In genomic region chr1:247127519-247128282, GRCh38 we compare ENCODE assay signal across 7 cellular contexts. TPM values are rescaled to one million over a fixed set of nuclear protein-coding genes. Genes with fewer than 3 reads are reported as not detected.
DNase-seq lines count a peak whose midpoint lies in the region; ATAC-seq and TF ChIP-seq lines count a peak whose summit lies in the region.
"Not testable (repeated sequence)": the region's sequence is repeated elsewhere in the genome, so short reads cannot be mapped to it uniquely, and the experiment has no call there.

No MANE protein-coding gene starts in this region.

- not testable (repeated sequence) for H3K27me3 ChIP-seq in KMS-11 (ENCODE audit: insufficient read depth, low read depth); SU-DHL-6 (ENCODE audit: low read length); endodermal cell (ENCODE audit: control insufficient read depth, insufficient read depth, low read length, poor library complexity, severe bottlenecking); left lung

- H3K36me3 ChIP-seq in KMS-11 (ENCODE audit: insufficient read depth) = not testable (repeated sequence)
- H3K36me3 ChIP-seq in SU-DHL-6 (ENCODE audit: low read length) (peaks cover 14% of the 10 kb centered on the region; the same call in 1 of the 2 replicates), endodermal cell (ENCODE audit: control insufficient read depth, insufficient read depth, low read length) (peaks cover 16% of the 10 kb centered on the region), left lung (peaks cover 0 to 26% of the 10 kb centered on the region in 2 donors)

- not testable (repeated sequence) for H3K4me1 Mint-ChIP-seq in activated naive CD4-positive, alpha-beta T cell treated with anti-CD3 and anti-CD28 coated beads, Interleukin-2, amount 10 ng/mL, durations not matched to agents 7 days and 5 days; endodermal cell; progenitor cell of endocrine pancreas (ENCODE audit: low read depth)

- peak; percentile 12 for DNase-seq in ELF-1 (ENCODE audit: low read depth, low spot score)
- not testable (repeated sequence) for DNase-seq in activated naive CD4-positive, alpha-beta T cell treated with anti-CD3 and anti-CD28 coated beads, Interleukin-2, amount 10 ng/mL, durations not matched to agents 7 days and 5 days; endodermal cell; left lung; progenitor cell of endocrine pancreas (ENCODE audit: low spot score, unreplicated experiment)

- not testable (repeated sequence) for H3K9ac ChIP-seq in KMS-11
- H3K9ac ChIP-seq in SU-DHL-6 (ENCODE audit: low read length) (peak overlapping the region; percentile 40), endodermal cell (ENCODE audit: extremely low read depth, low read length, poor library complexity, severe bottlenecking) (peak overlapping the region; percentile 2)

- H3K27ac Mint-ChIP-seq in activated naive CD4-positive, alpha-beta T cell treated with anti-CD3 and anti-CD28 coated beads, Interleukin-2, amount 10 ng/mL, durations not matched to agents 7 days and 5 days = peak overlapping the region; percentile 88
- H3K27ac Mint-ChIP-seq in endodermal cell = peak overlapping the region; percentile 47
- H3K27ac Mint-ChIP-seq in progenitor cell of endocrine pancreas = peak overlapping the region; percentile 94

- peak overlapping the region; percentile 36; the same call in 1 of the 2 replicates for H3K4me2 ChIP-seq in KMS-11
- peak overlapping the region; percentile 77 for H3K4me2 ChIP-seq in SU-DHL-6 (ENCODE audit: low read depth, low read length, poor library complexity, severe bottlenecking)

- CTCF ChIA-PET in activated naive CD4-positive, alpha-beta T cell treated with anti-CD3 and anti-CD28 coated beads, Interleukin-2, amount 10 ng/mL, durations not matched to agents 7 days and 5 days (lab: Charles Lee) = interaction anchor here (0.8 kb wide), 1 partner anchor 37 kb away, joined by 3 read pairs; no protein-coding TSS in a partner anchor

- not testable (repeated sequence) for H3K4me3 ChIP-seq in KMS-11 (IDR thresholded peaks at IDR 0.05; ENCODE audit: insufficient read depth, low read depth, low read length)
- H3K4me3 ChIP-seq in SU-DHL-6 (ENCODE audit: insufficient read depth, low read length, poor library complexity, severe bottlenecking) = peak overlapping the region; percentile 57
- peak overlapping the region; percentile 82 for H3K4me3 ChIP-seq in endodermal cell (ENCODE audit: low read length)
- H3K4me3 ChIP-seq in left lung = peak overlapping the region in 1 of 2 donors; percentile 24

- H3K9me2 ChIP-seq in SU-DHL-6 (replicated peaks; ENCODE audit: insufficient read depth, low read length) = not testable (repeated sequence)

- not testable (repeated sequence) for H3K27me3 Mint-ChIP-seq in activated naive CD4-positive, alpha-beta T cell treated with anti-CD3 and anti-CD28 coated beads, Interleukin-2, amount 10 ng/mL, durations not matched to agents 7 days and 5 days; endodermal cell (ENCODE audit: insufficient read depth); progenitor cell of endocrine pancreas

- not testable (repeated sequence) for H3K27ac ChIP-seq in KMS-11; SU-DHL-6 (ENCODE audit: low read depth, low read length); endodermal cell (ENCODE audit: low read depth, low read length)
- peak overlapping the region; percentile 39 to 50 for H3K27ac ChIP-seq in left lung

- whole genome bisulfite sequencing in endodermal cell (ENCODE audit: insufficient coverage in 1 of 2, insufficient read length in 1 of 2), 2 experiments = 25 to 40% methylated on average over 2 to 13 of the region's 18 CpGs

- H4K20me1 ChIP-seq in KMS-11 (ENCODE audit: insufficient read depth); SU-DHL-6 (ENCODE audit: low read depth, low read length): not testable (repeated sequence)

- intact Hi-C loops in left lung (cut with DNase I) = not testable (repeated sequence)

- peaks cover 22% of the 10 kb centered on the region for H3K9me3 Mint-ChIP-seq in activated naive CD4-positive, alpha-beta T cell treated with anti-CD3 and anti-CD28 coated beads, Interleukin-2, amount 10 ng/mL, durations not matched to agents 7 days and 5 days
- H3K9me3 Mint-ChIP-seq in endodermal cell (peaks cover 32% of the 10 kb centered on the region), progenitor cell of endocrine pancreas (ENCODE audit: low read depth) (peaks cover 13% of the 10 kb centered on the region)

- not testable (repeated sequence) for H3K4me1 ChIP-seq in KMS-11 (ENCODE audit: low read depth, poor library complexity, severe bottlenecking); endodermal cell (ENCODE audit: control insufficient read depth, insufficient read depth, low read length); left lung

- H3K4me3 Mint-ChIP-seq in activated naive CD4-positive, alpha-beta T cell treated with anti-CD3 and anti-CD28 coated beads, Interleukin-2, amount 10 ng/mL, durations not matched to agents 7 days and 5 days = peak overlapping the region; percentile 92
- H3K4me3 Mint-ChIP-seq in endodermal cell (peak overlapping the region; percentile 75), progenitor cell of endocrine pancreas (ENCODE audit: low read depth) (peak overlapping the region; percentile 88)

- not testable (repeated sequence) for TF ChIP-seq CTCF in KMS-11 (conservative IDR thresholded peaks at IDR 0.05; ENCODE audit: low read depth, low read length); SU-DHL-6 (IDR thresholded peaks at IDR 0.05; ENCODE audit: insufficient read depth, low read length, poor library complexity, severe bottlenecking); endodermal cell (conservative IDR thresholded peaks at IDR 0.05); left lung (IDR thresholded peaks at IDR 0.05); progenitor cell of endocrine pancreas (IDR thresholded peaks at IDR 0.05; ENCODE audit: unreplicated experiment)

- not testable (repeated sequence) for H3K9me3 ChIP-seq in SU-DHL-6 (ENCODE audit: insufficient read depth, low read length); endodermal cell (ENCODE audit: control insufficient read depth, low read length)
- H3K9me3 ChIP-seq in left lung = peaks cover 0 to 33% of the 10 kb centered on the region in 2 donors

- not testable (repeated sequence) for H3F3A ChIP-seq in SU-DHL-6 (ENCODE audit: insufficient read depth)

- peaks cover 10% of the 10 kb centered on the region for H3K79me2 ChIP-seq in KMS-11 (ENCODE audit: insufficient read depth, low read depth)
- peaks cover 18% of the 10 kb centered on the region for H3K79me2 ChIP-seq in SU-DHL-6 (ENCODE audit: insufficient read depth, low read length)

- H2AFZ ChIP-seq in KMS-11 (ENCODE audit: low read depth); SU-DHL-6 (ENCODE audit: low read depth, low read length, severe bottlenecking): not testable (repeated sequence)

- H3K36me3 Mint-ChIP-seq in activated naive CD4-positive, alpha-beta T cell treated with anti-CD3 and anti-CD28 coated beads, Interleukin-2, amount 10 ng/mL, durations not matched to agents 7 days and 5 days = peaks cover 31% of the 10 kb centered on the region
- H3K36me3 Mint-ChIP-seq in endodermal cell (ENCODE audit: low read depth) (peaks cover 39% of the 10 kb centered on the region), progenitor cell of endocrine pancreas (ENCODE audit: insufficient read depth) (peaks cover 30% of the 10 kb centered on the region)

- ATAC-seq in left lung = not testable (repeated sequence)

RNA-seq across cellular contexts. Expression of gene ZNF669, which starts 23.5 kb away (rescaled TPM):
- total RNA-seq in endodermal cell = 10 to 100 TPM; 14.3 to 20.6 TPM
- polyA plus RNA-seq in endodermal cell (2013, experiment 1 of 2) = 14.8 TPM
- 13.7 TPM for polyA plus RNA-seq in endodermal cell (2013, experiment 2 of 2)
- 1 to 10 TPM; 6.9 to 7.1 TPM for total RNA-seq in left lung
- total RNA-seq in progenitor cell of endocrine pancreas = 19.7 and 21.8 TPM in 2 replicates

RNA-seq across cellular contexts. Expression of gene ZNF124, which starts 44.1 kb away (rescaled TPM):
- 100 to 1,000 TPM in 1 of 2 donors, 10 to 100 TPM in 1; 93.3 to 101 TPM for total RNA-seq in endodermal cell
- polyA plus RNA-seq in endodermal cell (2013, experiment 1 of 2) = 23.5 TPM
- polyA plus RNA-seq in endodermal cell (2013, experiment 2 of 2) = 28.3 TPM
- 10 to 100 TPM; 22.9 to 26.5 TPM for total RNA-seq in left lung
- total RNA-seq in progenitor cell of endocrine pancreas = 233 and 273 TPM in 2 replicates

RNA-seq across cellular contexts. Expression of gene ZNF670, which starts 49.1 kb away (rescaled TPM):
- total RNA-seq in endodermal cell (10 to 100 TPM; 10.9 to 15.7 TPM), left lung (1 to 10 TPM; 3.4 to 3.8 TPM), progenitor cell of endocrine pancreas (13.0 and 13.7 TPM in 2 replicates)
- polyA plus RNA-seq in endodermal cell (2013, experiment 1 of 2) = 14.0 TPM
- polyA plus RNA-seq in endodermal cell (2013, experiment 2 of 2) = 13.1 TPM
